Comparison of ENCODE assay signal across 8 cellular contexts in genomic region chr1:23791434-23792047, GRCh38. TPM values are rescaled to one million over a fixed set of nuclear protein-coding genes. Genes with fewer than 3 reads are reported as not detected.
A peak's percentile ranks its signal among the peaks of the same experiment; 100 is the strongest.
DNase-seq lines count a peak whose midpoint lies in the region; FAIRE-seq and TF ChIP-seq lines count a peak whose summit lies in the region.

No MANE protein-coding gene starts in this region.

- peak overlapping the region; percentile 94 for H3K4me3 ChIP-seq in astrocyte (ENCODE audit: insufficient read depth, low read depth, low read length)
- H3K4me3 ChIP-seq in iPS-20b (ENCODE audit: low read length): peak overlapping the region; percentile 93
- peak overlapping the region; percentile 87 for H3K4me3 ChIP-seq in smooth muscle cell

- peaks cover 12% of the 10 kb centered on the region for H3K4me1 Mint-ChIP-seq in astrocyte (ENCODE audit: low read depth, unreplicated experiment)

- no peaks in the 10 kb centered on the region for H3K9me3 Mint-ChIP-seq in astrocyte (ENCODE audit: unreplicated experiment)

- H3K27ac ChIP-seq in astrocyte (ENCODE audit: low read depth, low read length): peak overlapping the region; percentile 46
- H3K27ac ChIP-seq in iPS-20b (ENCODE audit: low read length): peak overlapping the region; percentile 6
- no peak overlapping the region for H3K27ac ChIP-seq in smooth muscle cell (ENCODE audit: low read depth)

- peak overlapping the region; percentile 92 for H3K27ac Mint-ChIP-seq in astrocyte (ENCODE audit: unreplicated experiment)

- peaks cover 30% of the 10 kb centered on the region for H3K4me1 ChIP-seq in astrocyte (ENCODE audit: insufficient read depth, low read length)
- no peaks in the 10 kb centered on the region; the same call in 1 of the 2 replicates for H3K4me1 ChIP-seq in iPS-20b (ENCODE audit: insufficient read depth, low read length)
- peaks cover 12% of the 10 kb centered on the region for H3K4me1 ChIP-seq in smooth muscle cell (ENCODE audit: low read depth)

- FAIRE-seq in astrocyte (lab: Jason Lieb, UNC): no peak

- WGBS in smooth muscle cell (ENCODE audit: low lambda C conversion rate): 2% methylated on average over 17 of the region's 17 CpGs

- TF ChIP-seq CTCF in astrocyte (IDR thresholded peaks at IDR 0.05; ENCODE audit: insufficient read depth, low read depth, low read length) (no peak), smooth muscle cell (IDR thresholded peaks at IDR 0.05; ENCODE audit: borderline replicate concordance, insufficient read depth, poor library complexity, severe bottlenecking) (no peak)

- H3K9ac ChIP-seq in astrocyte (ENCODE audit: low read length) (peak overlapping the region; percentile 91), iPS-20b (ENCODE audit: low read depth, low read length) (peak overlapping the region; percentile 92), smooth muscle cell (ENCODE audit: low read depth) (peak overlapping the region; percentile 57)

- H3K4me2 ChIP-seq in astrocyte (ENCODE audit: low read length) (peak overlapping the region; percentile 100), smooth muscle cell (peak overlapping the region; percentile 89)

- H3K36me3 ChIP-seq in astrocyte (ENCODE audit: insufficient read depth, low read length) (peaks cover 17% of the 10 kb centered on the region), iPS-20b (ENCODE audit: insufficient read depth, low read depth, low read length) (peaks cover 53% of the 10 kb centered on the region), smooth muscle cell (ENCODE audit: low read depth) (peaks cover 9% of the 10 kb centered on the region)

- H3K9me3 ChIP-seq in astrocyte (ENCODE audit: insufficient read depth, low read depth, low read length) (no peaks in the 10 kb centered on the region), iPS-20b (ENCODE audit: insufficient read depth, low read depth, low read length) (no peaks in the 10 kb centered on the region), smooth muscle cell (replicated peaks; ENCODE audit: low read depth) (no peaks in the 10 kb centered on the region)

- peaks cover 32% of the 10 kb centered on the region for H3K79me2 ChIP-seq in astrocyte (ENCODE audit: insufficient read depth, low read length)
- peaks cover 19% of the 10 kb centered on the region for H3K79me2 ChIP-seq in smooth muscle cell (ENCODE audit: low read depth)

- no peak overlapping the region for H2AFZ ChIP-seq in astrocyte (ENCODE audit: low read depth, low read length)
- H2AFZ ChIP-seq in smooth muscle cell (ENCODE audit: low read depth): no peak overlapping the region

- no peaks in the 10 kb centered on the region for H3K27me3 Mint-ChIP-seq in astrocyte (ENCODE audit: low read depth, unreplicated experiment)

- peaks cover 23% of the 10 kb centered on the region for H3F3A ChIP-seq in smooth muscle cell (ENCODE audit: low read depth)

- peak; percentile 58 for DNase-seq in NCI-H82 (lab: John Stamatoyannopoulos, UW)
- no peak for DNase-seq in NCI-H82 treated with DMSO at 0.1 percent for 48 hours (lab: John Stamatoyannopoulos, UW; ENCODE audit: unreplicated experiment)
- DNase-seq in NCI-H2171 treated with DMSO at 0.1 percent for 48 hours (lab: John Stamatoyannopoulos, UW): peak; percentile 40
- no peak for DNase-seq in astrocyte (ENCODE audit: low read depth)
- no peak for DNase-seq in smooth muscle cell (lab: John Stamatoyannopoulos, UW; ENCODE audit: unreplicated experiment)
- no peak for DNase-seq in NCI-H1436 treated with DMSO at 0.1 percent for 48 hours (lab: John Stamatoyannopoulos, UW)
- DNase-seq in NCI-H2029 (lab: John Stamatoyannopoulos, UW): no peak

- H3K36me3 Mint-ChIP-seq in astrocyte (ENCODE audit: low read depth, unreplicated experiment): peaks cover 6% of the 10 kb centered on the region

- H4K20me1 ChIP-seq in astrocyte (ENCODE audit: insufficient read depth, low read length): peaks cover 20% of the 10 kb centered on the region
- peaks cover 11% of the 10 kb centered on the region for H4K20me1 ChIP-seq in smooth muscle cell (ENCODE audit: low read depth)

- H3K27me3 ChIP-seq in astrocyte (ENCODE audit: insufficient read depth, low read length) (no peaks in the 10 kb centered on the region), iPS-20b (ENCODE audit: insufficient read depth, low read length) (no peaks in the 10 kb centered on the region), smooth muscle cell (ENCODE audit: low read depth) (no peaks in the 10 kb centered on the region)

- H3K4me3 Mint-ChIP-seq in astrocyte (ENCODE audit: unreplicated experiment): peak overlapping the region; percentile 97

RNA-seq across cellular contexts. Expression of gene LYPLA2, which starts 0.6 kb away (rescaled TPM):
- total RNA-seq in astrocyte (79.0 and 91.7 TPM in 2 replicates), smooth muscle cell (52.3 and 74.9 TPM in 2 replicates)
- 94.3 and 108 TPM in 2 replicates for polyA plus RNA-seq in smooth muscle cell

RNA-seq across cellular contexts. Expression of gene GALE, which starts 9.0 kb away (rescaled TPM):
- total RNA-seq in astrocyte: 24.1 and 27.0 TPM in 2 replicates
- 40.3 and 51.7 TPM in 2 replicates for total RNA-seq in smooth muscle cell
- 75.2 and 79.1 TPM in 2 replicates for polyA plus RNA-seq in smooth muscle cell

RNA-seq across cellular contexts. Expression of gene PITHD1, which starts 13.3 kb away (rescaled TPM):
- 33.7 and 37.3 TPM in 2 replicates for total RNA-seq in astrocyte
- 49.6 and 49.8 TPM in 2 replicates for total RNA-seq in smooth muscle cell
- 32.0 and 36.1 TPM in 2 replicates for polyA plus RNA-seq in smooth muscle cell

RNA-seq across cellular contexts. Expression of gene HMGCL, which starts 33.7 kb away (rescaled TPM):
- total RNA-seq in astrocyte (17.1 and 20.9 TPM in 2 replicates), smooth muscle cell (43.0 and 47.6 TPM in 2 replicates)
- 46.5 and 51.2 TPM in 2 replicates for polyA plus RNA-seq in smooth muscle cell

RNA-seq across cellular contexts. Expression of gene ELOA, which starts 48.3 kb away (rescaled TPM):
- total RNA-seq in astrocyte (58.1 and 62.2 TPM in 2 replicates), smooth muscle cell (33.4 and 36.2 TPM in 2 replicates)
- 28.1 and 30.5 TPM in 2 replicates for polyA plus RNA-seq in smooth muscle cell

Comparison
In these comparisons a context has a peak if more than half of its experiments do, and no peak if none do; other contexts are left out.
1. DNase-seq: peak in NCI-H82 (single experiment) and NCI-H2171 treated with DMSO at 0.1 percent for 48 hours (single experiment); none in NCI-H82 treated with DMSO at 0.1 percent for 48 hours (single experiment), astrocyte (single experiment), smooth muscle cell (single experiment), NCI-H1436 treated with DMSO at 0.1 percent for 48 hours (single experiment) and NCI-H2029 (single experiment).
2. Peak in every context shown above with its lines, with median percentiles within 50 percentile points of each other: H3K4me3 ChIP-seq and H3K9ac ChIP-seq.